Comparison of ENCODE assay signal across 21 cellular contexts in the genomic region with DNA sequence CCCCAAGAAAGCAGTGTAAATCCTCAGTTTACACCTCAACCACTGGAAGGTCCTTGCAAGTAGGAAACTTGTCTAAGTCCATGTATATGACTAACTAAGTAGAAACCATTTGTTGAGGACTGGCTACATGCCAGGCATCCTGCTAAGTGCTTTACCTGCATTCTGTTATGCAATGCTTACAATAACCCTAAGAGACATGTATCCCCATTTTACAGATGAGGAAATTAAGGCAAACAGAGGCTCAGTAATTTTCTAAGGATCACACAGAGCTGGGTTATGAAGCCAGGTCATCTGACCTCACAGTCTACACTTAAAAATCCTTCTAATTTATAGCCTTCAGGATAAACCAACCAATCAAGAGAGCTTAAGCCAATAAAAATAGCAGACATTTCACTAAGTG. TPM values are rescaled to one million over a fixed set of nuclear protein-coding genes. Genes with fewer than 3 reads are reported as not detected.
DNase-seq lines count a peak whose midpoint lies in the region; ATAC-seq and TF ChIP-seq lines count a peak whose summit lies in the region.
"Had no signal": no experiment of that assay in that cellular context is flagged by ENCODE, and none has a peak within 500 bp of the region (broad histone marks: within the 10 kb centered on the region; RNA-seq: fewer than 3 reads in every experiment).

No MANE protein-coding gene starts in this region.

- H4K20me1 ChIP-seq in GM23338 (replicated peaks; ENCODE audit: insufficient read depth) (no peaks in the 10 kb centered on the region), osteoblast (ENCODE audit: insufficient read depth, low read length) (peaks cover 4% of the 10 kb centered on the region)

- no peaks in the 10 kb centered on the region for H3K27me3 ChIP-seq in GM23338 (ENCODE audit: insufficient read depth)
- no peaks in the 10 kb centered on the region for H3K27me3 ChIP-seq in osteoblast (ENCODE audit: insufficient read depth, low read length)
- H3K27me3 ChIP-seq: ovary had no signal

- H3K27ac ChIP-seq in GM23338 (ENCODE audit: low read depth), result no peak overlapping the region
- no peak overlapping the region for H3K27ac ChIP-seq in osteoblast (ENCODE audit: low read depth, low read length)
- H3K27ac ChIP-seq: ovary had no signal

- no peak overlapping the region for H2AFZ ChIP-seq in GM23338
- H2AFZ ChIP-seq in osteoblast (ENCODE audit: low read length), result no peak overlapping the region

- H3K9me2 ChIP-seq in GM23338 (ENCODE audit: insufficient read depth), result no peaks in the 10 kb centered on the region

- H3K4me3 Mint-ChIP-seq in activated CD4-positive, alpha-beta T cell treated with anti-CD3 and anti-CD28 coated beads for 36 hours, result peak overlapping the region; percentile 29
- H3K4me3 Mint-ChIP-seq in GM23338 (peak overlapping the region; percentile 11; the same call in 1 of the 3 replicates), natural killer cell (peak overlapping the region; percentile 31)
- H3K4me3 Mint-ChIP-seq in activated CD8-positive, alpha-beta T cell treated with anti-CD3 and anti-CD28 coated beads, Interleukin-2, amount 10 ng/mL, durations not matched to agents 7 days and 5 days, result peak overlapping the region; percentile 24

- H3K79me2 ChIP-seq in GM23338 (replicated peaks; ENCODE audit: insufficient read depth), result peaks cover 28% of the 10 kb centered on the region
- H3K79me2 ChIP-seq in osteoblast (ENCODE audit: insufficient read depth, low read length), result peaks cover 20% of the 10 kb centered on the region

- 0 out of 2 replicates have a peak overlapping the region, but pooled peaks have one; percentile 94 for H3K4me2 ChIP-seq in GM23338
- H3K4me2 ChIP-seq in osteoblast (ENCODE audit: insufficient read depth, low read length), result no peak overlapping the region

- H3K9me3 Mint-ChIP-seq in activated CD4-positive, alpha-beta T cell treated with anti-CD3 and anti-CD28 coated beads for 36 hours (ENCODE audit: low read depth), result no peaks in the 10 kb centered on the region
- H3K9me3 Mint-ChIP-seq in GM23338 (no peaks in the 10 kb centered on the region; the same call in 2 of the 3 replicates), natural killer cell (no peaks in the 10 kb centered on the region)
- no peaks in the 10 kb centered on the region for H3K9me3 Mint-ChIP-seq in activated CD8-positive, alpha-beta T cell treated with anti-CD3 and anti-CD28 coated beads, Interleukin-2, amount 10 ng/mL, durations not matched to agents 7 days and 5 days (ENCODE audit: insufficient read depth)
- H3K9me3 Mint-ChIP-seq: HFFc6 had no signal

- H3K27me3 Mint-ChIP-seq in activated CD4-positive, alpha-beta T cell treated with anti-CD3 and anti-CD28 coated beads for 36 hours, result no peaks in the 10 kb centered on the region
- H3K27me3 Mint-ChIP-seq in GM23338 (ENCODE audit: insufficient read depth, low read depth, poor library complexity), result peaks cover 5% of the 10 kb centered on the region
- no peaks in the 10 kb centered on the region for H3K27me3 Mint-ChIP-seq in activated CD8-positive, alpha-beta T cell treated with anti-CD3 and anti-CD28 coated beads, Interleukin-2, amount 10 ng/mL, durations not matched to agents 7 days and 5 days (ENCODE audit: low read depth)
- H3K27me3 Mint-ChIP-seq in natural killer cell (ENCODE audit: low read depth in 2 of 2), result no peaks in the 10 kb centered on the region

- H3F3A ChIP-seq in GM23338 (replicated peaks; ENCODE audit: low read depth), result peaks cover 19% of the 10 kb centered on the region

- intact Hi-C loops in activated CD4-positive, alpha-beta T cell treated with anti-CD3 and anti-CD28 coated beads for 36 hours (cut with DNase I, micrococcal nuclease), result no loop called here
- intact Hi-C loops in natural killer cell (cut with micrococcal nuclease), result no loop called here

- no peak overlapping the region; the same call in 1 of the 2 replicates for H3K4me3 ChIP-seq in GM23338
- no peak overlapping the region for H3K4me3 ChIP-seq in osteoblast (ENCODE audit: insufficient read depth, low read length)
- H3K4me3 ChIP-seq: ovary had no signal

- H3K36me3 ChIP-seq in GM23338 (ENCODE audit: insufficient read depth) (no peaks in the 10 kb centered on the region), osteoblast (ENCODE audit: insufficient read depth, low read length) (peaks cover 7% of the 10 kb centered on the region)
- H3K36me3 ChIP-seq: ovary had no signal

- no peak for TF ChIP-seq CTCF in GM23338 (conservative IDR thresholded peaks at IDR 0.05; ENCODE audit: low read depth in 2 of 2)
- TF ChIP-seq CTCF in natural killer cell (IDR thresholded peaks at IDR 0.05), result no peak
- TF ChIP-seq CTCF in osteoblast (IDR thresholded peaks at IDR 0.05; ENCODE audit: extremely low read depth, low read depth, low read length), result no peak

- no peak for ATAC-seq in activated CD4-positive, alpha-beta T cell treated with anti-CD3 and anti-CD28 coated beads for 36 hours
- no peak for ATAC-seq in GM23338
- ATAC-seq in activated CD8-positive, alpha-beta T cell treated with anti-CD3 and anti-CD28 coated beads, Interleukin-2, amount 10 ng/mL, durations not matched to agents 7 days and 5 days, result no peak
- ATAC-seq in natural killer cell, result no peak

- H3K4me1 ChIP-seq in GM23338 (ENCODE audit: insufficient read depth) (peaks cover 8% of the 10 kb centered on the region; the same call in 1 of the 2 replicates), osteoblast (ENCODE audit: insufficient read depth, low read length) (peaks cover 10% of the 10 kb centered on the region)

- H3K9me3 ChIP-seq in osteoblast (ENCODE audit: low read depth, low read length), result no peaks in the 10 kb centered on the region
- H3K9me3 ChIP-seq: ovary had no signal

- H3K4me1 Mint-ChIP-seq in activated CD4-positive, alpha-beta T cell treated with anti-CD3 and anti-CD28 coated beads for 36 hours, result peaks cover 37% of the 10 kb centered on the region
- H3K4me1 Mint-ChIP-seq in GM23338 (peaks cover 12% of the 10 kb centered on the region), natural killer cell (peaks cover 30 to 36% of the 10 kb centered on the region in 2 donors)
- peaks cover 47% of the 10 kb centered on the region for H3K4me1 Mint-ChIP-seq in activated CD8-positive, alpha-beta T cell treated with anti-CD3 and anti-CD28 coated beads, Interleukin-2, amount 10 ng/mL, durations not matched to agents 7 days and 5 days (ENCODE audit: low read depth)

- CTCF ChIA-PET in activated CD4-positive, alpha-beta T cell treated with anti-CD3 and anti-CD28 coated beads for 36 hours (lab: Charles Lee), result interaction anchor here (1.0 to 10.3 kb wide), 11 partner anchors 13 to 183 kb away, joined by 3 to 262 read pairs (median 13); a partner anchor contains a TSS
- CTCF ChIA-PET in activated CD8-positive, alpha-beta T cell treated with anti-CD3 and anti-CD28 coated beads, Interleukin-2, amount 10 ng/mL, durations not matched to agents 7 days and 5 days (lab: Charles Lee), result interaction anchor here (1.1 to 10.9 kb wide), 11 partner anchors 13 to 116 kb away, joined by 3 to 484 read pairs (median 6); a partner anchor contains a TSS

- peaks cover 34% of the 10 kb centered on the region for H3K36me3 Mint-ChIP-seq in activated CD4-positive, alpha-beta T cell treated with anti-CD3 and anti-CD28 coated beads for 36 hours (ENCODE audit: low read depth)
- H3K36me3 Mint-ChIP-seq in GM23338 (ENCODE audit: low read depth) (peaks cover 32% of the 10 kb centered on the region), natural killer cell (no peaks in the 10 kb centered on the region)
- peaks cover 39% of the 10 kb centered on the region for H3K36me3 Mint-ChIP-seq in activated CD8-positive, alpha-beta T cell treated with anti-CD3 and anti-CD28 coated beads, Interleukin-2, amount 10 ng/mL, durations not matched to agents 7 days and 5 days (ENCODE audit: low read depth)

- POLR2A ChIA-PET in activated CD4-positive, alpha-beta T cell treated with anti-CD3 and anti-CD28 coated beads for 36 hours (lab: Charles Lee), result no interaction called here
- POLR2A ChIA-PET in activated CD8-positive, alpha-beta T cell treated with anti-CD3 and anti-CD28 coated beads, Interleukin-2, amount 10 ng/mL, durations not matched to agents 7 days and 5 days (lab: Charles Lee), result interaction anchor here (0.9 to 6.7 kb wide), 5 partner anchors 14 to 139 kb away, joined by 3 to 47 read pairs (median 3); a partner anchor contains a TSS

- DNase-seq in activated CD4-positive, alpha-beta T cell treated with anti-CD3 and anti-CD28 coated beads for 36 hours, result no peak
- no peak for DNase-seq in activated CD4-positive, alpha-beta T cell treated with anti-CD3 and anti-CD28 coated beads, Interleukin-2, amount 50 U/mL, for 4 hours
- DNase-seq in GM23338 (ENCODE audit: low spot score) (no peak), natural killer cell (no peak), HCEC 1CT (no peak), osteoblast (ENCODE audit: insufficient read length, low spot score, missing footprints) (no peak), NCI-H1694 (lab: John Stamatoyannopoulos, UW) (no peak)
- no peak for DNase-seq in activated CD8-positive, alpha-beta T cell treated with anti-CD3 and anti-CD28 coated beads, Interleukin-2, amount 10 ng/mL, durations not matched to agents 7 days and 5 days
- DNase-seq: caudate nucleus; COR-L47; effector memory CD4-positive, alpha-beta T cell; GF-D8; HFFc6; hippocampal formation; IMR-90; midbrain; NK-92 treated with Interleukin-12 subunit alpha and Interleukin-12 subunit beta, amount 100 ng/mL, for 24 hours; ovary; SIG-M5; small intestine had no signal

- H3K27ac Mint-ChIP-seq in activated CD4-positive, alpha-beta T cell treated with anti-CD3 and anti-CD28 coated beads for 36 hours, result peak overlapping the region; percentile 60
- no peak overlapping the region for H3K27ac Mint-ChIP-seq in GM23338
- no peak overlapping the region for H3K27ac Mint-ChIP-seq in activated CD8-positive, alpha-beta T cell treated with anti-CD3 and anti-CD28 coated beads, Interleukin-2, amount 10 ng/mL, durations not matched to agents 7 days and 5 days
- no peak overlapping the region for H3K27ac Mint-ChIP-seq in natural killer cell

RNA-seq across cellular contexts. Expression of a gene that starts 1.5 kb away (rescaled TPM):
- total RNA-seq in activated CD4-positive, alpha-beta T cell treated with anti-CD3 and anti-CD28 coated beads for 36 hours, result 100 to 1,000 TPM; 124 to 158 TPM
- total RNA-seq in GM23338 (2014; rRNA removed; shearing (Covaris generic)), result 59.1 and 75.8 TPM in 2 replicates
- 193 and 194 TPM in 2 replicates for polyA plus RNA-seq in GM23338 (2016; fragmentation: Nextera tagmentation; extraction: Ambion mirVana)
- total RNA-seq in activated CD8-positive, alpha-beta T cell treated with anti-CD3 and anti-CD28 coated beads, Interleukin-2, amount 10 ng/mL, durations not matched to agents 7 days and 5 days, result 10 to 100 TPM; 65.4 to 65.8 TPM
- total RNA-seq in natural killer cell (10 to 100 TPM; 15.0 to 18.8 (median 17.1) TPM), osteoblast (22.1 and 25.7 TPM in 2 replicates)

RNA-seq across cellular contexts. Expression of a gene that starts 8.4 kb away (rescaled TPM):
- not detected for total RNA-seq in activated CD4-positive, alpha-beta T cell treated with anti-CD3 and anti-CD28 coated beads for 36 hours
- total RNA-seq in GM23338 (2014; rRNA removed; shearing (Covaris generic)), result 0.31 TPM in 1 of 2 replicates, not detected in the other
- polyA plus RNA-seq in GM23338 (2016; fragmentation: Nextera tagmentation; extraction: Ambion mirVana), result 0.14 and 0.70 TPM in 2 replicates
- total RNA-seq in activated CD8-positive, alpha-beta T cell treated with anti-CD3 and anti-CD28 coated beads, Interleukin-2, amount 10 ng/mL, durations not matched to agents 7 days and 5 days, result not detected
- total RNA-seq in natural killer cell (not detected), osteoblast (not detected in 2 replicates)
- total RNA-seq: HFFc6, IMR-90, ovary had no signal
- polyA plus RNA-seq: IMR-90, ovary, small intestine, urinary bladder had no signal

RNA-seq across cellular contexts. Expression of a gene that starts 13.5 kb away (rescaled TPM):
- total RNA-seq in activated CD4-positive, alpha-beta T cell treated with anti-CD3 and anti-CD28 coated beads for 36 hours, result 10 to 100 TPM; 27.6 to 28.7 TPM
- total RNA-seq in GM23338 (2014; rRNA removed; shearing (Covaris generic)), result 49.7 and 49.8 TPM in 2 replicates
- 19.6 and 19.7 TPM in 2 replicates for polyA plus RNA-seq in GM23338 (2016; fragmentation: Nextera tagmentation; extraction: Ambion mirVana)
- 10 to 100 TPM; 26.4 to 28.4 TPM for total RNA-seq in activated CD8-positive, alpha-beta T cell treated with anti-CD3 and anti-CD28 coated beads, Interleukin-2, amount 10 ng/mL, durations not matched to agents 7 days and 5 days
- total RNA-seq in natural killer cell (10 to 100 TPM; 11.3 to 20.6 (median 13.9) TPM), osteoblast (18.5 and 28.0 TPM in 2 replicates)

RNA-seq across cellular contexts. Expression of a gene that starts 38.5 kb away (rescaled TPM):
- 100 to 1,000 TPM; 179 to 252 TPM for total RNA-seq in activated CD4-positive, alpha-beta T cell treated with anti-CD3 and anti-CD28 coated beads for 36 hours
- total RNA-seq in GM23338 (2014; rRNA removed; shearing (Covaris generic)), result 42.2 and 52.0 TPM in 2 replicates
- 46.0 and 46.5 TPM in 2 replicates for polyA plus RNA-seq in GM23338 (2016; fragmentation: Nextera tagmentation; extraction: Ambion mirVana)
- total RNA-seq in activated CD8-positive, alpha-beta T cell treated with anti-CD3 and anti-CD28 coated beads, Interleukin-2, amount 10 ng/mL, durations not matched to agents 7 days and 5 days, result 100 to 1,000 TPM; 222 to 232 TPM
- 100 to 1,000 TPM in 2 of 3 donors, 10 to 100 TPM in 1; 89.1 to 108 (median 103) TPM for total RNA-seq in natural killer cell
- 61.3 and 65.9 TPM in 2 replicates for total RNA-seq in osteoblast
